ENCODE assay signal across 8 cellular contexts in genomic region chr21:36155603-36156338, GRCh38. TPM values are rescaled to one million over a fixed set of nuclear protein-coding genes. Genes with fewer than 3 reads are reported as not detected.
A peak's percentile ranks its signal among the peaks of the same experiment; 100 is the strongest.
DNase-seq lines count a peak whose midpoint lies in the region; ATAC-seq and TF ChIP-seq lines count a peak whose summit lies in the region.

No MANE protein-coding gene starts in this region.

- peak overlapping the region; percentile 87 to 97 (median 90) for H3K27ac ChIP-seq in stomach

- H3K4me3 ChIP-seq in stomach, result peak overlapping the region; percentile 53 to 79 (median 70)

- peak overlapping the region; percentile 82 for H3K4me3 Mint-ChIP-seq in activated naive CD8-positive, alpha-beta T cell
- H3K4me3 Mint-ChIP-seq in immature natural killer cell, result peak overlapping the region; percentile 74 to 87 (median 82)

- TF ChIP-seq POLR2A in stomach (IDR thresholded peaks at IDR 0.05), result peak in 2 of 4 donors; percentile 87 to 93

- TF ChIP-seq CTCF in stomach (IDR thresholded peaks at IDR 0.05), result no peak

- TF ChIP-seq EP300 in stomach (IDR thresholded peaks at IDR 0.05), result no peak

- intact Hi-C loops in stomach (cut with DNase I; ENCODE audit: low total_unique reads), result no loop called here

- H3K9me3 Mint-ChIP-seq in activated naive CD8-positive, alpha-beta T cell (ENCODE audit: low read depth), result no peaks in the 10 kb centered on the region
- H3K9me3 Mint-ChIP-seq in immature natural killer cell, result no peaks in the 10 kb centered on the region

- H3K36me3 ChIP-seq in stomach, result no peaks in the 10 kb centered on the region

- WGBS in stomach, 5 donors, result 4 to 17% (median 5%) methylated on average over 7 to 53 of the region's 53 CpGs

- ATAC-seq in HG02798 (IDR thresholded peaks at IDR 0.05; ENCODE audit: poor library complexity, unreplicated experiment), result no peak

- no peaks in the 10 kb centered on the region for H3K9me3 ChIP-seq in stomach

- DNase-seq in DMS153 treated with DMSO at 0.1 percent for 48 hours (lab: John Stamatoyannopoulos, UW; ENCODE audit: unreplicated experiment), result peak; percentile 32
- peak; percentile 60 for DNase-seq in HT-29 (ENCODE audit: low spot score)
- no peak for DNase-seq in immature natural killer cell
- DNase-seq in stomach, result peak; percentile 80
- DNase-seq in amniotic stem cell (lab: John Stamatoyannopoulos, UW), result no peak
- no peak for DNase-seq in stimulated activated CD4-positive, alpha-beta T cell treated with anti-CD3 and anti-CD28 coated beads, Interleukin-4, amount 100 ng/mL, for 4 hours

- peaks cover 7% of the 10 kb centered on the region for H3K36me3 Mint-ChIP-seq in activated naive CD8-positive, alpha-beta T cell
- H3K36me3 Mint-ChIP-seq in immature natural killer cell, result peaks cover 0 to 6% (median 0%) of the 10 kb centered on the region in 3 donors

- peaks cover 25% of the 10 kb centered on the region for H3K4me1 Mint-ChIP-seq in activated naive CD8-positive, alpha-beta T cell (ENCODE audit: low read depth)
- peaks cover 22 to 27% of the 10 kb centered on the region in 2 donors for H3K4me1 Mint-ChIP-seq in immature natural killer cell

- H3K4me1 ChIP-seq in stomach, result peaks cover 10 to 47% (median 38%) of the 10 kb centered on the region in 4 donors

- H3K27me3 Mint-ChIP-seq in activated naive CD8-positive, alpha-beta T cell, result no peaks in the 10 kb centered on the region
- H3K27me3 Mint-ChIP-seq in immature natural killer cell (ENCODE audit: low read depth in 3 of 3), result peaks cover 0 to 10% (median 0%) of the 10 kb centered on the region in 3 donors

- H3K27ac Mint-ChIP-seq in activated naive CD8-positive, alpha-beta T cell, result no peak overlapping the region
- peak overlapping the region in 2 of 6 donors; percentile 67 to 68 for H3K27ac Mint-ChIP-seq in immature natural killer cell

- no peaks in the 10 kb centered on the region for H3K27me3 ChIP-seq in stomach

RNA-seq across cellular contexts. Expression of gene DOP1B, which starts 0.9 kb away (rescaled TPM):
- 3.5 and 4.3 TPM in 2 replicates for total RNA-seq in HT-29 (2014; rRNA removed; shearing (Covaris generic))
- 10 to 100 TPM in 1 of 3 donors, 1 to 10 TPM in 2; 2.5 to 15.5 (median 4.5) TPM for polyA plus RNA-seq in immature natural killer cell
- 10 to 100 TPM; 33.8 to 63.2 (median 49.2) TPM for total RNA-seq in stomach
- polyA plus RNA-seq in stomach, result 10 to 100 TPM in 1 of 3 donors, 1 to 10 TPM in 2; 4.1 to 16.5 (median 4.6) TPM

RNA-seq across cellular contexts. Expression of gene CBR3, which starts 20.9 kb away (rescaled TPM):
- total RNA-seq in HT-29 (2014; rRNA removed; shearing (Covaris generic)), result 0.16 TPM in 1 of 2 replicates, not detected in the other
- polyA plus RNA-seq in immature natural killer cell (1 to 10 TPM; 1.1 to 5.1 (median 1.5) TPM), stomach (10 to 100 TPM in 1 of 3 donors, 1 to 10 TPM in 2; 4.4 to 32.8 (median 6.4) TPM)
- total RNA-seq in stomach, result 10 to 100 TPM in 1 of 5 donors, 1 to 10 TPM in 2, not detected in 2; 1.1 to 10.7 (median 4.7) TPM

Comparison
In these comparisons a context has a peak if more than half of its experiments do, and no peak if none do; other contexts are left out.
1. DNase-seq: peak in DMS153 treated with DMSO at 0.1 percent for 48 hours (single experiment), HT-29 (single experiment) and stomach (single experiment); none in immature natural killer cell (0 of 3), amniotic stem cell (single experiment) and stimulated activated CD4-positive, alpha-beta T cell treated with anti-CD3 and anti-CD28 coated beads, Interleukin-4, amount 100 ng/mL, for 4 hours (0 of 2).